9 cellular contexts compared by ENCODE assay signal in genomic region chr11:61507962-61508824, GRCh38. TPM values are rescaled to one million over a fixed set of nuclear protein-coding genes. Genes with fewer than 3 reads are reported as not detected.
DNase-seq lines count a peak whose midpoint lies in the region; ATAC-seq and TF ChIP-seq lines count a peak whose summit lies in the region.
"Had no signal": no experiment of that assay in that cellular context is flagged by ENCODE, and none has a peak within 500 bp of the region (broad histone marks: within the 10 kb centered on the region; RNA-seq: fewer than 3 reads in every experiment).

Gene LRRC10B, plus strand, starts transcription at chr11:61508749. Its CDS starts 250 bp downstream, at chr11:61508999.

- WGBS in iPS DF 6.9 (ENCODE audit: insufficient coverage, insufficient read length), result no CpG with 5 or more reads among the region's 71 CpGs
- whole genome bisulfite sequencing in spleen, 5 donors, result 3 to 6% (median 5%) methylated on average over 27 to 71 of the region's 71 CpGs
- WGBS in gastroesophageal sphincter (ENCODE audit: low coverage in 1 of 2), 2 donors, result 15 to 23% methylated on average over 13 to 15 of the region's 71 CpGs

- H3K9me3 ChIP-seq in iPS DF 6.9 (ENCODE audit: control insufficient read depth, insufficient read depth, low read length), result no peaks in the 10 kb centered on the region
- no peaks in the 10 kb centered on the region for H3K9me3 ChIP-seq in spleen
- H3K9me3 ChIP-seq in gastroesophageal sphincter, result no peaks in the 10 kb centered on the region

- H3K36me3 ChIP-seq in iPS DF 6.9 (ENCODE audit: control insufficient read depth, insufficient read depth, low read length) (no peaks in the 10 kb centered on the region), spleen (no peaks in the 10 kb centered on the region), gastroesophageal sphincter (no peaks in the 10 kb centered on the region)
- H3K36me3 ChIP-seq: SJSA1 had no signal

- TF ChIP-seq EP300 in gastroesophageal sphincter (IDR thresholded peaks at IDR 0.05), result no peak

- peak; percentile 9 for DNase-seq in GM12865 (ENCODE audit: low read depth)
- peak; percentile 69 for DNase-seq in NCI-H146 treated with DMSO at 0.1 percent for 48 hours (lab: John Stamatoyannopoulos, UW; ENCODE audit: unreplicated experiment)
- peak; percentile 31 for DNase-seq in activated T-cell treated with anti-CD3 and anti-CD28 coated beads, Interleukin-2, amount 50 U/mL, for 1 hour
- DNase-seq in iPS DF 6.9 (ENCODE audit: low read depth, low spot score), result no peak
- no peak for DNase-seq in spleen
- DNase-seq in GM19238 (ENCODE audit: insufficient read length, low spot score), result no peak

- H3K4me1 ChIP-seq in iPS DF 6.9 (ENCODE audit: control insufficient read depth, insufficient read depth, low read length), result peaks cover 9% of the 10 kb centered on the region
- peaks cover 9 to 27% (median 22%) of the 10 kb centered on the region in 6 donors for H3K4me1 ChIP-seq in spleen
- H3K4me1 ChIP-seq in gastroesophageal sphincter, result peaks cover 0 to 23% (median 14%) of the 10 kb centered on the region in 3 donors

- no peak within 1 kb of the TSS for H3K4me3 ChIP-seq in GM12865 (ENCODE audit: low read depth, low read length)
- H3K4me3 ChIP-seq in iPS DF 6.9 (ENCODE audit: low read length), result peak within 1 kb of the TSS; percentile 34
- H3K4me3 ChIP-seq in spleen, result peak within 1 kb of the TSS; percentile 1 to 66 (median 33)
- H3K4me3 ChIP-seq in gastroesophageal sphincter, result peak within 1 kb of the TSS in 1 of 2 donors; percentile 38
- H3K4me3 ChIP-seq: SJSA1 had no signal

- intact Hi-C loops in spleen (cut with DNase I; ENCODE audit: low total_unique reads), result no loop called here

- no peak within 1 kb of the TSS for H3K27ac ChIP-seq in iPS DF 6.9 (ENCODE audit: low read length)
- H3K27ac ChIP-seq in spleen, result peak within 1 kb of the TSS in 1 of 8 donors; percentile 33
- peak within 1 kb of the TSS in 2 of 4 donors; percentile 49 to 59 for H3K27ac ChIP-seq in gastroesophageal sphincter
- H3K27ac ChIP-seq: SJSA1 had no signal

- no peak for ATAC-seq in gastroesophageal sphincter
- ATAC-seq in HG03354 (IDR thresholded peaks at IDR 0.05; ENCODE audit: poor library complexity, severe bottlenecking, unreplicated experiment), result no peak

- no peak for TF ChIP-seq POLR2A in spleen (IDR thresholded peaks at IDR 0.05)
- no peak for TF ChIP-seq POLR2A in gastroesophageal sphincter (IDR thresholded peaks at IDR 0.05)

- no peak for TF ChIP-seq CTCF in GM12865 (IDR thresholded peaks at IDR 0.05; ENCODE audit: insufficient read depth, low read depth, low read length, missing control alignments)
- TF ChIP-seq CTCF in spleen (IDR thresholded peaks at IDR 0.05 in 8 of 11, conservative IDR thresholded peaks at IDR 0.05 in 3 of 11), result no peak
- no peak for TF ChIP-seq CTCF in gastroesophageal sphincter (IDR thresholded peaks at IDR 0.05)

- H3K27me3 ChIP-seq in iPS DF 6.9 (ENCODE audit: control insufficient read depth, insufficient read depth, low read length), result peaks cover 19% of the 10 kb centered on the region; the same call in 1 of the 2 replicates
- H3K27me3 ChIP-seq in spleen (replicated peaks in 1 of 7), result peaks cover 7 to 86% (median 48%) of the 10 kb centered on the region in 7 donors
- peaks cover 93% of the 10 kb centered on the region for H3K27me3 ChIP-seq in gastroesophageal sphincter

RNA-seq across cellular contexts. Expression of gene LRRC10B, which starts in this region (rescaled TPM):
- under 1 TPM in 3 of 7 donors, not detected in 4; 0.27 to 0.37 (median 0.35) TPM for total RNA-seq in spleen
- polyA plus RNA-seq in spleen, result under 1 TPM; 0.28 to 0.82 (median 0.32) TPM
- 1 to 10 TPM in 2 of 4 donors, under 1 TPM in 2; 0.45 to 1.4 (median 1.1) TPM for total RNA-seq in gastroesophageal sphincter
- total RNA-seq: SJSA1 had no signal

Comparison
In these comparisons a context has a peak if more than half of its experiments do, and no peak if none do; other contexts are left out.
1. DNase-seq: peak in GM12865 (single experiment), NCI-H146 treated with DMSO at 0.1 percent for 48 hours (single experiment) and activated T-cell treated with anti-CD3 and anti-CD28 coated beads, Interleukin-2, amount 50 U/mL, for 1 hour (single experiment); none in iPS DF 6.9 (single experiment), spleen (single experiment) and GM19238 (single experiment).